8 cellular contexts compared by ENCODE assay signal in the genomic region with DNA sequence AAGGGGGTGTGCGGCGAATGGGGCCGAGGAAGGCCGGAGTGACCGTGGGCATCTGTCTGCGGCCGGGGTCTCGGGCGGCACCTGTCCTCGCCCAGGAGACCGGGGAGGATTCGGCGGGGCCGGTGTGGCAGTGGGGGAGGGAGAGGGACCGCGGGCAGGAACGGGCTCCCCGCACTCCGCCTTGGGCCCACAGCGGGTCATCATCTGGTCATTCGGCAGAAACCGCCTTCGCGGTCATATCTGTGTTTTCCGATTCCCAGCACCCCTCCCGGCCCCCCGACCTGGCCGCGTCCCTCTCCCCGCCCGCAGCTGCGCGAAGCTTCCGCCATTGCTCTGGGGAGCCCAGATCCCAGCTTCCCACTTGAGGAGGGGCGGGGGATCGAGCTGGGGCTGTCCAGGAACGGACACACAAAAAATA. TPM values are rescaled to one million over a fixed set of nuclear protein-coding genes. Genes with fewer than 3 reads are reported as not detected.
DNase-seq lines count a peak whose midpoint lies in the region; ATAC-seq, FAIRE-seq and TF ChIP-seq lines count a peak whose summit lies in the region.

No MANE protein-coding gene starts in this region.

- H3K9me1 ChIP-seq in IMR-90 (ENCODE audit: insufficient read depth, low read length), result peaks cover 4% of the 10 kb centered on the region; the same call in 1 of the 2 replicates

- dilution Hi-C loops in IMR-90 (cut with HindIII; ENCODE audit: low sequenced_read_pairs, unreplicated experiment), result no loop called here

- peak; percentile 22 for ATAC-seq in IMR-90 (ENCODE audit: low read depth)
- ATAC-seq in activated T-helper 17 cell treated with anti-CD3 and anti-CD28 coated beads, Interleukin-2, amount 50 U/mL, for 72 hours (replicated peaks), result no peak
- peak; percentile 77 for ATAC-seq in Right ventricle myocardium inferior

- H3K36me3 Mint-ChIP-seq in CD8-positive, alpha-beta memory T cell, result peaks cover 0 to 29% (median 0%) of the 10 kb centered on the region in 3 donors
- peaks cover 34% of the 10 kb centered on the region for H3K36me3 Mint-ChIP-seq in activated T-helper 17 cell treated with anti-CD3 and anti-CD28 coated beads, Interleukin-2, amount 50 U/mL, for 72 hours (ENCODE audit: low read depth)

- H3K79me1 ChIP-seq in IMR-90 (ENCODE audit: low read depth in 1 of 2, low read length in 2 of 2), result peaks cover 17 to 37% of the 10 kb centered on the region in 2 experiments

- H3K27ac Mint-ChIP-seq in CD8-positive, alpha-beta memory T cell, result peak overlapping the region; percentile 57 to 99 (median 88)
- peak overlapping the region; percentile 81 for H3K27ac Mint-ChIP-seq in activated T-helper 17 cell treated with anti-CD3 and anti-CD28 coated beads, Interleukin-2, amount 50 U/mL, for 72 hours

- H4K91ac ChIP-seq in IMR-90 (ENCODE audit: insufficient read depth, low read depth, low read length), result peak overlapping the region; percentile 85; the same call in 1 of the 2 replicates

- no peak for TF ChIP-seq RAD21 in IMR-90 (IDR thresholded peaks at IDR 0.05; ENCODE audit: low read length)

- H2BK120ac ChIP-seq in IMR-90 (ENCODE audit: low read depth, low read length), result peak overlapping the region; percentile 93

- CTCF ChIA-PET in CD8-positive, alpha-beta memory T cell (lab: Charles Lee), result interaction anchor here (1.1 to 1.5 kb wide), 2 partner anchors 280 to 656 kb away, joined by 3 read pairs; partner anchors contain the start of gene CBX7
- CTCF ChIA-PET in IMR-90 (lab: Yijun Ruan, JAX), result interaction anchor here (1.4 kb wide), 1 partner anchor 104 kb away, joined by 3 read pairs; no protein-coding TSS in a partner anchor

- H3K9ac ChIP-seq in IMR-90 (ENCODE audit: low read depth, low read length), result peak overlapping the region; percentile 87

- H3K4me1 Mint-ChIP-seq in CD8-positive, alpha-beta memory T cell, result peaks cover 41 to 56% (median 50%) of the 10 kb centered on the region in 3 donors
- H3K4me1 Mint-ChIP-seq in activated T-helper 17 cell treated with anti-CD3 and anti-CD28 coated beads, Interleukin-2, amount 50 U/mL, for 72 hours, result peaks cover 26% of the 10 kb centered on the region

- no peak for FAIRE-seq in frontal cortex (lab: Jason Lieb, UNC)

- WGBS in IMR-90 (ENCODE audit: extremely low coverage in 2 of 2, insufficient read length in 1 of 2), 2 experiments, result no CpG with 5 or more reads among the region's 37 CpGs

- DNase-seq in CD8-positive, alpha-beta memory T cell, result peak in 2 of 5 donors; percentile 9 to 49
- peak; percentile 32 for DNase-seq in IMR-90
- DNase-seq in Right ventricle myocardium inferior (ENCODE audit: missing footprints), result peak; percentile 80
- no peak for DNase-seq in kidney glomerular epithelial cell (lab: John Stamatoyannopoulos, UW)
- no peak for DNase-seq in AML-193 (lab: John Stamatoyannopoulos, UW)
- DNase-seq in frontal cortex (ENCODE audit: low spot score in 2 of 2), result no peak

- POLR2A ChIA-PET in CD8-positive, alpha-beta memory T cell (lab: Charles Lee), result no interaction called here
- POLR2A ChIA-PET in IMR-90 (lab: Charles Lee; ENCODE audit: unreplicated experiment), result no interaction called here

- peaks cover 44% of the 10 kb centered on the region for H3K4me1 ChIP-seq in CD8-positive, alpha-beta memory T cell (ENCODE audit: insufficient read depth, low read length)
- no peaks in the 10 kb centered on the region for H3K4me1 ChIP-seq in IMR-90 (ENCODE audit: control insufficient read depth, insufficient read depth, low read length)
- H3K4me1 ChIP-seq in neuron (ENCODE audit: insufficient read depth, low read length), result peaks cover 33% of the 10 kb centered on the region

- peaks cover 5% of the 10 kb centered on the region for H3K36me3 ChIP-seq in CD8-positive, alpha-beta memory T cell (ENCODE audit: insufficient read depth, low read length)
- peaks cover 12% of the 10 kb centered on the region for H3K36me3 ChIP-seq in IMR-90 (ENCODE audit: control insufficient read depth, insufficient read depth, low read length)
- peaks cover 10% of the 10 kb centered on the region for H3K36me3 ChIP-seq in neuron (ENCODE audit: insufficient read depth, low read length)

- peak overlapping the region; percentile 86; the same call in 1 of the 2 replicates for H3K23ac ChIP-seq in IMR-90 (ENCODE audit: low read depth, low read length)

- no peaks in the 10 kb centered on the region for H3K9me3 Mint-ChIP-seq in CD8-positive, alpha-beta memory T cell
- H3K9me3 Mint-ChIP-seq in activated T-helper 17 cell treated with anti-CD3 and anti-CD28 coated beads, Interleukin-2, amount 50 U/mL, for 72 hours, result no peaks in the 10 kb centered on the region

- H3K4me2 ChIP-seq in IMR-90 (ENCODE audit: low read depth, low read length), result peak overlapping the region; percentile 85

- peak overlapping the region; percentile 95 for H3K4me3 ChIP-seq in CD8-positive, alpha-beta memory T cell (ENCODE audit: low read length)
- peak overlapping the region; percentile 70 for H3K4me3 ChIP-seq in IMR-90 (ENCODE audit: insufficient read depth, low read depth, low read length)
- H3K4me3 ChIP-seq in neuron (ENCODE audit: low read length), result peak overlapping the region; percentile 88

- H4K20me1 ChIP-seq in IMR-90 (ENCODE audit: insufficient read depth, low read length), result peaks cover 27% of the 10 kb centered on the region

- H2BK15ac ChIP-seq in IMR-90 (ENCODE audit: low read depth, low read length), result peak overlapping the region; percentile 55; the same call in 1 of the 3 replicates

- H4K8ac ChIP-seq in IMR-90 (ENCODE audit: low read depth in 2 of 2, low read length in 2 of 2), result peak overlapping the region; percentile 93 to 94

- H2AFZ ChIP-seq in IMR-90 (replicated peaks; ENCODE audit: low read length, poor library complexity) (peak overlapping the region; percentile 99), neuron (ENCODE audit: low read depth, low read length) (peak overlapping the region; percentile 94)

- H3K56ac ChIP-seq in IMR-90 (ENCODE audit: extremely low read depth, insufficient read depth, low read length), result peak overlapping the region; percentile 74

- peak overlapping the region; percentile 72; the same call in 1 of the 2 replicates for H2AK5ac ChIP-seq in IMR-90 (ENCODE audit: low read depth, low read length)

- H3K9me3 ChIP-seq in CD8-positive, alpha-beta memory T cell (ENCODE audit: low read length), result no peaks in the 10 kb centered on the region
- no peaks in the 10 kb centered on the region for H3K9me3 ChIP-seq in IMR-90 (ENCODE audit: control insufficient read depth, insufficient read depth, low read length)
- H3K9me3 ChIP-seq in neuron (ENCODE audit: low read length), result peaks cover 3% of the 10 kb centered on the region

- H4K5ac ChIP-seq in IMR-90 (ENCODE audit: low read depth, low read length), result peak overlapping the region; percentile 70

- TF ChIP-seq CTCF in IMR-90 (conservative IDR thresholded peaks at IDR 0.05; ENCODE audit: low read depth, low read length), result no peak

- BruUV-seq in IMR-90 (replicated peaks; lab: Mats Ljungman, UMichigan), result no TSS peak

- intact Hi-C loops in IMR-90 (cut with micrococcal nuclease) (loop anchor here (2.0 to 5.0 kb wide), 3 partner anchors 52 to 434 kb away; partner anchors contain the start of gene APOBEC3B), Right ventricle myocardium inferior (cut with DNase I) (loop anchor here (5.0 kb wide), 1 partner anchor 444 kb away; the partner anchor contains the start of gene RPL3)

- peak overlapping the region; percentile 29; the same call in 1 of the 2 replicates for H2BK20ac ChIP-seq in IMR-90 (ENCODE audit: low read depth, low read length)

- no peaks in the 10 kb centered on the region for H3K27me3 ChIP-seq in CD8-positive, alpha-beta memory T cell (ENCODE audit: insufficient read depth, low read length, poor library complexity, severe bottlenecking)
- no peaks in the 10 kb centered on the region for H3K27me3 ChIP-seq in IMR-90 (ENCODE audit: control insufficient read depth, insufficient read depth, low read length)
- peaks cover 4% of the 10 kb centered on the region for H3K27me3 ChIP-seq in neuron (ENCODE audit: insufficient read depth, low read length)

- H3K18ac ChIP-seq in IMR-90 (ENCODE audit: low read depth, low read length), result peak overlapping the region; percentile 70

- H3K4ac ChIP-seq in IMR-90 (ENCODE audit: low read depth, low read length), result peak overlapping the region; percentile 91

- in situ Hi-C loops in IMR-90 (cut with MboI; ENCODE audit: low sequenced_read_pairs), result loop anchor here (25.0 kb wide), 1 partner anchor 239 kb away; no protein-coding TSS in a partner anchor

- H2AK9ac ChIP-seq in IMR-90 (replicated peaks; ENCODE audit: low read depth, low read length, poor library complexity), result peak overlapping the region; percentile 92

- peak overlapping the region; percentile 89 for H3K14ac ChIP-seq in IMR-90 (replicated peaks; ENCODE audit: low read depth, low read length)

- peak overlapping the region; percentile 82 to 94 (median 92) for H3K4me3 Mint-ChIP-seq in CD8-positive, alpha-beta memory T cell
- peak overlapping the region; percentile 89 for H3K4me3 Mint-ChIP-seq in activated T-helper 17 cell treated with anti-CD3 and anti-CD28 coated beads, Interleukin-2, amount 50 U/mL, for 72 hours

- peaks cover 0 to 4% of the 10 kb centered on the region in 2 donors for H3K27me3 Mint-ChIP-seq in CD8-positive, alpha-beta memory T cell
- H3K27me3 Mint-ChIP-seq in activated T-helper 17 cell treated with anti-CD3 and anti-CD28 coated beads, Interleukin-2, amount 50 U/mL, for 72 hours, result no peaks in the 10 kb centered on the region

- H3K27ac ChIP-seq in CD8-positive, alpha-beta memory T cell (ENCODE audit: low read depth, low read length), result peak overlapping the region; percentile 64
- H3K27ac ChIP-seq in IMR-90 (ENCODE audit: insufficient read depth, low read length), result peak overlapping the region; percentile 95

- H2BK5ac ChIP-seq in IMR-90 (ENCODE audit: low read depth, low read length, poor library complexity, severe bottlenecking), result peak overlapping the region; percentile 86

- TF ChIP-seq POLR2A in IMR-90 (IDR thresholded peaks at IDR 0.05; ENCODE audit: low read depth, low read length), result no peak

RNA-seq across cellular contexts. Expression of gene CBX6, which starts 0.8 kb away (rescaled TPM):
- 100 to 1,000 TPM; 159 to 171 TPM for total RNA-seq in CD8-positive, alpha-beta memory T cell
- polyA plus RNA-seq in CD8-positive, alpha-beta memory T cell, result 10.8 TPM
- total RNA-seq in IMR-90 (2012; rRNA removed) (15.2 and 17.5 TPM in 2 replicates), Right ventricle myocardium inferior (39.3 TPM), frontal cortex (30.2 TPM)
- 19.0 and 19.9 TPM in 2 replicates for polyA plus RNA-seq in IMR-90 (2012; rRNA removed)
- polyA plus RNA-seq in IMR-90 (2012; cell fraction: cytosol; rRNA removed), result 9.6 and 14.6 TPM in 2 replicates
- polyA plus RNA-seq in IMR-90 (2012; cell fraction: nucleus; rRNA removed; ENCODE audit: low replicate concordance), result 26.7 and 45.8 TPM in 2 replicates
- 10 to 100 TPM; 60.1 to 62.9 TPM for total RNA-seq in activated T-helper 17 cell treated with anti-CD3 and anti-CD28 coated beads, Interleukin-2, amount 50 U/mL, for 72 hours

RNA-seq across cellular contexts. Expression of gene NPTXR, which starts 29.0 kb away (rescaled TPM):
- total RNA-seq in CD8-positive, alpha-beta memory T cell, result 1 to 10 TPM; 5.9 to 6.3 TPM
- polyA plus RNA-seq in CD8-positive, alpha-beta memory T cell, result 1.0 TPM
- 0.28 and 0.36 TPM in 2 replicates for total RNA-seq in IMR-90 (2012; rRNA removed)
- 1.8 and 2.2 TPM in 2 replicates for polyA plus RNA-seq in IMR-90 (2012; rRNA removed)
- 1.3 and 2.3 TPM in 2 replicates for polyA plus RNA-seq in IMR-90 (2012; cell fraction: cytosol; rRNA removed)
- 1.4 and 1.6 TPM in 2 replicates for polyA plus RNA-seq in IMR-90 (2012; cell fraction: nucleus; rRNA removed; ENCODE audit: low replicate concordance)
- total RNA-seq in activated T-helper 17 cell treated with anti-CD3 and anti-CD28 coated beads, Interleukin-2, amount 50 U/mL, for 72 hours, result under 1 TPM; 0.77 to 0.82 TPM
- total RNA-seq in Right ventricle myocardium inferior, result 19.7 TPM
- total RNA-seq in frontal cortex, result 10.6 TPM

Comparison
In these comparisons a context has a peak if more than half of its experiments do, and no peak if none do; other contexts are left out.
1. DNase-seq: peak in IMR-90 (single experiment) and Right ventricle myocardium inferior (single experiment); none in kidney glomerular epithelial cell (single experiment), AML-193 (0 of 2) and frontal cortex (0 of 2).
2. Peak in every context shown above with its lines, with median percentiles within 50 percentile points of each other: H3K4me3 ChIP-seq.